12 cellular contexts compared by ENCODE assay signal in the genomic region with DNA sequence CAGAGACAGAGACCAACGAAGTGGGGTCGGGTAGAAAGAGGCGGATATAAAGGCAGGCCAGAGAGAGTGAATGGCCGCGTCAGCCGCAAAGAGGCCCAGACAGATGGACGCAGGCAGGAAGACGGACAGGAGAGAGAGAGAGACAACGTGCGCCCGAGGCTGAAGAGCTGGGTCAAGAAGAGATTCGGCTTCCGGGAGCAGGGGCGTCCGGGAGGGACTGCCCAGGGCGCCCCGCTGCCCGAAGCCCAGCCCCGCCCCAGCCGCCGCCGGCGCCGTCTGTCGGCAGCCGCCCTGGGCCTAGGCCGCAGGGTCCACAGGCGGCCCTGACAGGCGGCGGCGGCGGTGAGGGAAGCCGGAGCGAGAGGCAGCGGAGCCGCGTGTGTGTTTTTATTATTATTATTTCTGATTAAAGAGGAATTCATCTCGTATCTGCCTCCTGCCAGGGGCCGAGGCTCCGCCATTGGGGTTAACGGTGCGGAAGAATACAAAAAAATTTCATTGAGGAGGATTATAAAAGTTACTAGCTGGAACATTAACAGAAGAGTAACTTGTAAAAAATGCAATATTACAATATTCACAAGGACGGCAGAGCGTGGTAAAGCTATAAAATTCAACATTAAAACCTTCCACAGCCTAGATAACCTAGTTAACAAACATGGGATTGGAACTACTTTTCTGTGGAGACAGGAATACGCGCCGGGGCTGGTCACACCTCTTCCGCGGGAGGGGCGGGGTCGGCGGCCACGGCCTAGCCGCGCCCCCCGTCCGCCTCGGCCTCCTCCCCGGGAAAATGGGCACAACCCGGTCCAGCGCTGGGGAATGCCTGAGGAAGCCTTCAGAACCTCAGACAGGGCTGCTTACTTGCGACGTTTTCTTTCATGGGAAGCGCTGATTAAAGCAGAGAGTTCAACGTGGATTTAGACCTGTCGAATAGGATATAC. TPM values are rescaled to one million over a fixed set of nuclear protein-coding genes. Genes with fewer than 3 reads are reported as not detected.
DNase-seq lines count a peak whose midpoint lies in the region; ATAC-seq and TF ChIP-seq lines count a peak whose summit lies in the region.
"Had no signal": no experiment of that assay in that cellular context is flagged by ENCODE, and none has a peak within 500 bp of the region (broad histone marks: within the 10 kb centered on the region; RNA-seq: fewer than 3 reads in every experiment).

No MANE protein-coding gene starts in this region.

- CTCF ChIA-PET in activated naive CD4-positive, alpha-beta T cell treated with anti-CD3 and anti-CD28 coated beads for 36 hours (lab: Charles Lee) = interaction anchor here (1.6 kb wide), 1 partner anchor 28 kb away, joined by 8 read pairs; no protein-coding TSS in a partner anchor

- no peak for ATAC-seq in HG02623 (IDR thresholded peaks at IDR 0.05; ENCODE audit: unreplicated experiment)
- ATAC-seq in GM18858 (IDR thresholded peaks at IDR 0.05; ENCODE audit: unreplicated experiment) = no peak

- TF ChIP-seq CTCF in coronary artery (IDR thresholded peaks at IDR 0.05) = no peak
- no peak for TF ChIP-seq CTCF in mesothelial cell of epicardium (IDR thresholded peaks at IDR 0.05; ENCODE audit: unreplicated experiment)
- no peak for TF ChIP-seq CTCF in suprapubic skin (IDR thresholded peaks at IDR 0.05)

- 21% methylated on average over 66 of the region's 66 CpGs for whole genome bisulfite sequencing in suprapubic skin

- H3K9me3 Mint-ChIP-seq in activated naive CD4-positive, alpha-beta T cell treated with anti-CD3 and anti-CD28 coated beads for 36 hours = no peaks in the 10 kb centered on the region
- no peaks in the 10 kb centered on the region for H3K9me3 Mint-ChIP-seq in mesothelial cell of epicardium
- H3K9me3 Mint-ChIP-seq: T-helper 2 cell treated with Interferon-gamma antibody and Interleukin-4, amounts not matched to agents 5 μg/mL and 100 μg/mL, for 36 hours had no signal

- H3K27ac ChIP-seq in coronary artery = no peak overlapping the region
- no peak overlapping the region for H3K27ac ChIP-seq in suprapubic skin

- no peak for TF ChIP-seq EP300 in suprapubic skin (IDR thresholded peaks at IDR 0.05)

- peaks cover 15% of the 10 kb centered on the region for H3K4me1 Mint-ChIP-seq in activated naive CD4-positive, alpha-beta T cell treated with anti-CD3 and anti-CD28 coated beads for 36 hours (ENCODE audit: low read depth)
- peaks cover 6% of the 10 kb centered on the region for H3K4me1 Mint-ChIP-seq in mesothelial cell of epicardium

- H3K4me3 ChIP-seq in coronary artery = peak overlapping the region; percentile 55
- peak overlapping the region; percentile 24 for H3K4me3 ChIP-seq in suprapubic skin

- no peak overlapping the region for H3K27ac Mint-ChIP-seq in activated naive CD4-positive, alpha-beta T cell treated with anti-CD3 and anti-CD28 coated beads for 36 hours
- H3K27ac Mint-ChIP-seq in mesothelial cell of epicardium = no peak overlapping the region
- H3K27ac Mint-ChIP-seq: T-helper 2 cell treated with Interferon-gamma antibody and Interleukin-4, amounts not matched to agents 5 μg/mL and 100 μg/mL, for 36 hours had no signal

- peak overlapping the region; percentile 10 for H3K4me3 Mint-ChIP-seq in activated naive CD4-positive, alpha-beta T cell treated with anti-CD3 and anti-CD28 coated beads for 36 hours
- H3K4me3 Mint-ChIP-seq in mesothelial cell of epicardium = peak overlapping the region; percentile 23
- H3K4me3 Mint-ChIP-seq: T-helper 2 cell treated with Interferon-gamma antibody and Interleukin-4, amounts not matched to agents 5 μg/mL and 100 μg/mL, for 36 hours had no signal

- DNase-seq in activated naive CD4-positive, alpha-beta T cell treated with anti-CD3 and anti-CD28 coated beads for 36 hours = no peak
- DNase-seq in activated naive CD4-positive, alpha-beta T cell treated with Interleukin-2 at 50 U/mL for 16 hours = no peak
- DNase-seq in coronary artery (ENCODE audit: low spot score) (no peak), mesothelial cell of epicardium (ENCODE audit: low spot score in 2 of 2, unreplicated experiment in 2 of 2) (no peak), suprapubic skin (ENCODE audit: low spot score in 2 of 2) (no peak), T-helper 2 cell (no peak)
- DNase-seq: cortex of kidney, head of caudate nucleus, NCI-H1417 treated with DMSO at 0.1 percent for 48 hours had no signal

- H3K9me3 ChIP-seq in suprapubic skin = no peaks in the 10 kb centered on the region

- H3K36me3 ChIP-seq in suprapubic skin = no peaks in the 10 kb centered on the region

- peaks cover 10% of the 10 kb centered on the region for H3K4me1 ChIP-seq in suprapubic skin

- peaks cover 77% of the 10 kb centered on the region for H3K27me3 Mint-ChIP-seq in activated naive CD4-positive, alpha-beta T cell treated with anti-CD3 and anti-CD28 coated beads for 36 hours (ENCODE audit: low read depth)
- H3K27me3 Mint-ChIP-seq in mesothelial cell of epicardium (ENCODE audit: low read depth) = peaks cover 99% of the 10 kb centered on the region

- peaks cover 97% of the 10 kb centered on the region for H3K27me3 ChIP-seq in suprapubic skin

- no peaks in the 10 kb centered on the region for H3K36me3 Mint-ChIP-seq in activated naive CD4-positive, alpha-beta T cell treated with anti-CD3 and anti-CD28 coated beads for 36 hours (ENCODE audit: low read depth)
- peaks cover 3% of the 10 kb centered on the region for H3K36me3 Mint-ChIP-seq in mesothelial cell of epicardium

- TF ChIP-seq POLR2A in suprapubic skin (IDR thresholded peaks at IDR 0.05) = no peak

- intact Hi-C loops in activated naive CD4-positive, alpha-beta T cell treated with anti-CD3 and anti-CD28 coated beads for 36 hours (cut with micrococcal nuclease) = no loop called here

RNA-seq across cellular contexts. Expression of a gene that starts 29.7 kb away (rescaled TPM):
- not detected for total RNA-seq in activated naive CD4-positive, alpha-beta T cell treated with anti-CD3 and anti-CD28 coated beads for 36 hours
- not detected in 3 replicates for total RNA-seq in mesothelial cell of epicardium
- not detected for total RNA-seq in suprapubic skin
